ENCODE assay signal across 34 cellular contexts in genomic region chr2:118421648-118422047, GRCh38.
"Had no signal": no experiment of that assay in that cellular context is flagged by ENCODE, and none has a peak within 500 bp of the region (broad histone marks: within the 10 kb centered on the region; RNA-seq: fewer than 3 reads in every experiment).

No MANE protein-coding gene starts in this region.

- H3K9me3 ChIP-seq: MG63 had no signal

- H3K36me3 ChIP-seq: MG63 had no signal

- DNase-seq: Karpas-422, Kasumi-1, MG63, MM.1S, MV-4-11, NCI-H1048, NCI-H1092, NCI-H1092 treated with DMSO at 0.1 percent for 48 hours, NCI-H1105, NCI-H1105 treated with DMSO at 0.1 percent for 48 hours, NCI-H1417, NCI-H1417 treated with DMSO at 0.1 percent for 48 hours, NCI-H1436, NCI-H1436 treated with DMSO at 0.1 percent for 48 hours, NCI-H146, NCI-H1694, NCI-H1694 treated with DMSO at 0.1 percent for 48 hours, NCI-H187, NCI-H187 treated with DMSO at 0.1 percent for 48 hours, NCI-H1930, NCI-H2029, NCI-H2029 treated with DMSO at 0.1 percent for 48 hours, NCI-H2081, NCI-H2081 treated with DMSO at 0.1 percent for 48 hours, NCI-H2107, NCI-H2171, NCI-H2171 treated with DMSO at 0.1 percent for 48 hours, NCI-H2227 treated with DMSO at 0.1 percent for 48 hours, NCI-H226, NCI-H345, NCI-H446, NCI-H446 treated with DMSO at 0.1 percent for 48 hours, NCI-H510A, NCI-H510A treated with DMSO at 0.1 percent for 48 hours had no signal

- H3K4me3 ChIP-seq: MG63 had no signal

- H3K27me3 ChIP-seq: MG63 had no signal
